8 cellular contexts compared by ENCODE assay signal in the genomic region with DNA sequence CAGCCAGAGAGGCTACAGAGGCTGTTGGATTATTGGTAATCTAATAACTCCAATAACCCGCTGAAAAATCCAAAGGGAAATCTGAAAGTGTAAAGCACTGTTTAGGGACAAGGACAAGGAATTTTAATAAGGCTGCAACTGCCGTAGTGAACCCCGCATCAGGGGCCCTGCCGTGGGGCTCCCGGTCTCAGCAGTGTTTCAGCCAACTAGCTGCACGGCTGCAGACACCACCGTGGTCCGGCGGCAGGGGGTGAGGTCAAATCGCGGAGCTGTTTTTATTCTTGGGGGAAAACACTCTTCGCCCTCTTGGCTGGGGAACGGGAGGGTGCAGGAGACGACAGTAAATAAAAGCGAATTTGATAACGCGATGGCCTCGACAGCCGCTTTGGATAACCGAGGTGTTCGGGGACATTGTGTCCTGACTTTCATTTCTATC. TPM values are rescaled to one million over a fixed set of nuclear protein-coding genes. Genes with fewer than 3 reads are reported as not detected.
DNase-seq lines count a peak whose midpoint lies in the region; ATAC-seq, FAIRE-seq and TF ChIP-seq lines count a peak whose summit lies in the region.

No MANE protein-coding gene starts in this region.

- peaks cover 0 to 4% (median 0%) of the 10 kb centered on the region in 8 donors for H3K9me3 Mint-ChIP-seq in CD4-positive, alpha-beta memory T cell
- H3K9me3 Mint-ChIP-seq in mesothelial cell of epicardium = no peaks in the 10 kb centered on the region

- H3K27ac Mint-ChIP-seq in CD4-positive, alpha-beta memory T cell = peak overlapping the region; percentile 77 to 99 (median 94)
- H3K27ac Mint-ChIP-seq in mesothelial cell of epicardium = peak overlapping the region; percentile 98

- H3K9me3 ChIP-seq in CD4-positive, alpha-beta memory T cell (ENCODE audit: control insufficient read depth in 1 of 2, low read length in 2 of 2) = no peaks in the 10 kb centered on the region
- no peaks in the 10 kb centered on the region for H3K9me3 ChIP-seq in SK-N-MC (ENCODE audit: low read depth, low read length)
- H3K9me3 ChIP-seq in thoracic aorta = no peaks in the 10 kb centered on the region

- peak in 4 of 5 donors; percentile 31 to 58 (median 40) for DNase-seq in CD4-positive, alpha-beta memory T cell
- DNase-seq in SK-N-MC (ENCODE audit: low read depth, low spot score) = no peak
- DNase-seq in choroid plexus epithelial cell (ENCODE audit: low read depth) = no peak
- peak in 1 of 2 experiments; percentile 64 for DNase-seq in mesothelial cell of epicardium (ENCODE audit: low spot score in 2 of 2, unreplicated experiment in 2 of 2)
- DNase-seq in thoracic aorta (ENCODE audit: low spot score) = no peak
- no peak for DNase-seq in urothelium cell line (ENCODE audit: low spot score)
- no peak for DNase-seq in HT-29 (ENCODE audit: low spot score)
- no peak for DNase-seq in KG1 (lab: John Stamatoyannopoulos, UW)

- peak overlapping the region; percentile 95 to 99 (median 96) for H3K4me3 Mint-ChIP-seq in CD4-positive, alpha-beta memory T cell
- H3K4me3 Mint-ChIP-seq in mesothelial cell of epicardium = peak overlapping the region; percentile 95

- no peaks in the 10 kb centered on the region for H3K27me3 Mint-ChIP-seq in CD4-positive, alpha-beta memory T cell
- H3K27me3 Mint-ChIP-seq in mesothelial cell of epicardium (ENCODE audit: low read depth) = peaks cover 2% of the 10 kb centered on the region

- CTCF ChIA-PET in CD4-positive, alpha-beta memory T cell (lab: Charles Lee; ENCODE audit: partially characterized antibody) = interaction anchor here (0.7 to 12.2 kb wide), 57 partner anchors 8 to 1549 kb away, joined by 3 to 729 read pairs (median 8); a partner anchor contains a TSS

- H3K4me3 ChIP-seq in CD4-positive, alpha-beta memory T cell (ENCODE audit: low read length in 2 of 2) = peak overlapping the region; percentile 88 to 89
- peak overlapping the region; percentile 87 for H3K4me3 ChIP-seq in SK-N-MC
- peak overlapping the region; percentile 97 for H3K4me3 ChIP-seq in choroid plexus epithelial cell (ENCODE audit: low read depth, low read length)
- peak overlapping the region; percentile 92 for H3K4me3 ChIP-seq in thoracic aorta

- no peaks in the 10 kb centered on the region for H3K27me3 ChIP-seq in CD4-positive, alpha-beta memory T cell (ENCODE audit: insufficient read depth, low read length)
- H3K27me3 ChIP-seq in thoracic aorta (replicated peaks; ENCODE audit: insufficient read depth) = no peaks in the 10 kb centered on the region

- POLR2A ChIA-PET in CD4-positive, alpha-beta memory T cell (lab: Charles Lee; ENCODE audit: partially characterized antibody) = interaction anchor here (0.9 to 5.4 kb wide), 24 partner anchors 9 to 1801 kb away, joined by 3 to 90 read pairs (median 5); a partner anchor contains a TSS

- no peak for ATAC-seq in thoracic aorta (ENCODE audit: insufficient number of reproducible peaks, low FRiP score, low read depth)

- H3K27ac ChIP-seq in CD4-positive, alpha-beta memory T cell (ENCODE audit: low read depth, low read length) = peak overlapping the region; percentile 73
- H3K27ac ChIP-seq in SK-N-MC (peak overlapping the region; percentile 60; the same call in 1 of the 2 replicates), thoracic aorta (peak overlapping the region; percentile 98 to 100)

- H3K4me1 ChIP-seq in CD4-positive, alpha-beta memory T cell (ENCODE audit: insufficient read depth, low read length) = peaks cover 34% of the 10 kb centered on the region
- H3K4me1 ChIP-seq in thoracic aorta (ENCODE audit: control insufficient read depth in 1 of 2, low read depth in 2 of 2) = peaks cover 19 to 42% of the 10 kb centered on the region in 2 donors

- TF ChIP-seq CTCF in choroid plexus epithelial cell (conservative IDR thresholded peaks at IDR 0.05; ENCODE audit: low read depth, low read length) = no peak
- TF ChIP-seq CTCF in mesothelial cell of epicardium (IDR thresholded peaks at IDR 0.05; ENCODE audit: unreplicated experiment) = no peak
- TF ChIP-seq CTCF in thoracic aorta (IDR thresholded peaks at IDR 0.05) = no peak

- peaks cover 22 to 59% (median 36%) of the 10 kb centered on the region in 4 donors for H3K4me1 Mint-ChIP-seq in CD4-positive, alpha-beta memory T cell
- peaks cover 51% of the 10 kb centered on the region for H3K4me1 Mint-ChIP-seq in mesothelial cell of epicardium

- no peaks in the 10 kb centered on the region for H3K36me3 ChIP-seq in CD4-positive, alpha-beta memory T cell (ENCODE audit: insufficient read depth, low read length)
- H3K36me3 ChIP-seq in SK-N-MC (ENCODE audit: insufficient read depth, low read length) (peaks cover 53% of the 10 kb centered on the region), thoracic aorta (peaks cover 4% of the 10 kb centered on the region)

- intact Hi-C loops in CD4-positive, alpha-beta memory T cell (cut with micrococcal nuclease) = loop anchor here (1.0 to 2.0 kb wide), 4 partner anchors 1215 to 1586 kb away; no protein-coding TSS in a partner anchor

- FAIRE-seq in urothelium cell line (lab: Jason Lieb, UNC) = no peak

- peak overlapping the region; percentile 97 for H3K9ac ChIP-seq in SK-N-MC (ENCODE audit: insufficient read length)

- peaks cover 0 to 22% of the 10 kb centered on the region in 2 donors for H3K36me3 Mint-ChIP-seq in CD4-positive, alpha-beta memory T cell
- no peaks in the 10 kb centered on the region for H3K36me3 Mint-ChIP-seq in mesothelial cell of epicardium

RNA-seq across cellular contexts. Expression of a gene that starts 6.1 kb away (rescaled TPM):
- total RNA-seq in CD4-positive, alpha-beta memory T cell = 10 to 100 TPM; 31.4 to 34.8 TPM
- 1 to 10 TPM; 1.1 to 1.8 TPM for polyA plus RNA-seq in CD4-positive, alpha-beta memory T cell
- total RNA-seq in mesothelial cell of epicardium = 29.2 to 32.7 TPM (median 30.6 TPM) in 3 replicates
- total RNA-seq in thoracic aorta = 100 to 1,000 TPM; 148 to 169 TPM
- total RNA-seq in HT-29 (2014; rRNA removed; shearing (Covaris generic)) = 11.8 and 12.0 TPM in 2 replicates

RNA-seq across cellular contexts. Expression of a gene that starts 36.8 kb away (rescaled TPM):
- total RNA-seq in CD4-positive, alpha-beta memory T cell = not detected
- polyA plus RNA-seq in CD4-positive, alpha-beta memory T cell = not detected
- total RNA-seq in mesothelial cell of epicardium (not detected in 3 replicates), thoracic aorta (not detected)
- not detected in 2 replicates for total RNA-seq in HT-29 (2014; rRNA removed; shearing (Covaris generic))

Comparison
In these comparisons a context has a peak if more than half of its experiments do, and no peak if none do; other contexts are left out.
1. DNase-seq: peak in CD4-positive, alpha-beta memory T cell (4 of 5); none in SK-N-MC (single experiment), choroid plexus epithelial cell (single experiment), thoracic aorta (single experiment), urothelium cell line (single experiment), HT-29 (single experiment) and KG1 (single experiment).
2. Peak in every context shown above with its lines, with median percentiles within 50 percentile points of each other: H3K27ac ChIP-seq and H3K4me3 ChIP-seq.